ENCODE assay signal across 8 cellular contexts in genomic region chr19:10419646-10420443, GRCh38. TPM values are rescaled to one million over a fixed set of nuclear protein-coding genes. Genes with fewer than 3 reads are reported as not detected.
DNase-seq lines count a peak whose midpoint lies in the region; ATAC-seq, FAIRE-seq and TF ChIP-seq lines count a peak whose summit lies in the region.

No MANE protein-coding gene starts in this region.

- H3K79me2 ChIP-seq in GM23338 (replicated peaks; ENCODE audit: insufficient read depth) (no peaks in the 10 kb centered on the region), OCI-LY3 (ENCODE audit: low read length) (no peaks in the 10 kb centered on the region)

- H4K20me1 ChIP-seq in BLaER1 treated with 17β-estradiol and CSF1 and Interleukin-3, amounts not matched to agents 10 nM and 100 nM, result peaks cover 0 to 46% (median 22%) of the 10 kb centered on the region in 11 experiments; a peak in 13 of 22 replicates
- H4K20me1 ChIP-seq in GM23338 (replicated peaks; ENCODE audit: insufficient read depth), result no peaks in the 10 kb centered on the region
- H4K20me1 ChIP-seq in OCI-LY3 (ENCODE audit: insufficient read depth, low read length), result no peaks in the 10 kb centered on the region

- ATAC-seq in GM23338, result peak; percentile 31
- peak; percentile 25 for ATAC-seq in activated naive CD8-positive, alpha-beta T cell treated with anti-CD3 and anti-CD28 coated beads, Interleukin-2, amount 50 U/mL, for 24 hours

- peaks cover 86% of the 10 kb centered on the region for H3K27me3 Mint-ChIP-seq in GM23338 (ENCODE audit: insufficient read depth, low read depth, poor library complexity)
- peaks cover 50% of the 10 kb centered on the region for H3K27me3 Mint-ChIP-seq in activated naive CD8-positive, alpha-beta T cell treated with anti-CD3 and anti-CD28 coated beads, Interleukin-2, amount 50 U/mL, for 24 hours
- H3K27me3 Mint-ChIP-seq in immature natural killer cell (ENCODE audit: low read depth in 3 of 3), result peaks cover 46 to 63% (median 52%) of the 10 kb centered on the region in 3 donors

- WGBS in thymus, result 1% methylated on average over 61 of the region's 61 CpGs
- WGBS in small intestine, 3 donors, result 1 to 3% (median 3%) methylated on average over 47 to 59 of the region's 61 CpGs

- TF ChIP-seq CTCF in GM23338 (conservative IDR thresholded peaks at IDR 0.05; ENCODE audit: low read depth in 2 of 2) (no peak), OCI-LY3 (IDR thresholded peaks at IDR 0.05; ENCODE audit: low read depth, low read length) (no peak)

- H3F3A ChIP-seq in GM23338 (replicated peaks; ENCODE audit: low read depth), result peaks cover 34% of the 10 kb centered on the region; the same call in 1 of the 2 replicates

- peak overlapping the region in 10 of 11 experiments; percentile 67 to 90 (median 86); a peak in 20 of 22 replicates for H3K27ac ChIP-seq in BLaER1 treated with 17β-estradiol and CSF1 and Interleukin-3, amounts not matched to agents 10 nM and 100 nM
- H3K27ac ChIP-seq in GM23338 (ENCODE audit: low read depth), result no peak overlapping the region
- no peak overlapping the region for H3K27ac ChIP-seq in OCI-LY3 (ENCODE audit: low read length)
- no peak overlapping the region for H3K27ac ChIP-seq in thymus (ENCODE audit: low read depth)
- no peak overlapping the region for H3K27ac ChIP-seq in small intestine (ENCODE audit: low read depth in 1 of 2, low read length in 1 of 2)

- peak overlapping the region; percentile 79 to 90 (median 84) for H3K4me3 ChIP-seq in BLaER1 treated with 17β-estradiol and CSF1 and Interleukin-3, amounts not matched to agents 10 nM and 100 nM
- H3K4me3 ChIP-seq in GM23338 (peak overlapping the region; percentile 78), OCI-LY3 (ENCODE audit: low read length) (peak overlapping the region; percentile 63), thymus (ENCODE audit: low read length) (peak overlapping the region; percentile 33), small intestine (ENCODE audit: low read depth in 1 of 2, low read length in 2 of 2) (peak overlapping the region in 1 of 2 donors; percentile 29)

- H3K4me1 Mint-ChIP-seq in GM23338, result peaks cover 24% of the 10 kb centered on the region
- H3K4me1 Mint-ChIP-seq in activated naive CD8-positive, alpha-beta T cell treated with anti-CD3 and anti-CD28 coated beads, Interleukin-2, amount 50 U/mL, for 24 hours, result peaks cover 72% of the 10 kb centered on the region
- peaks cover 65 to 74% of the 10 kb centered on the region in 2 donors for H3K4me1 Mint-ChIP-seq in immature natural killer cell

- peak overlapping the region; percentile 84 for H3K4me3 Mint-ChIP-seq in GM23338
- H3K4me3 Mint-ChIP-seq in activated naive CD8-positive, alpha-beta T cell treated with anti-CD3 and anti-CD28 coated beads, Interleukin-2, amount 50 U/mL, for 24 hours, result peak overlapping the region; percentile 86
- peak overlapping the region; percentile 74 to 87 (median 78) for H3K4me3 Mint-ChIP-seq in immature natural killer cell

- no peak for FAIRE-seq in RCC 7860 (lab: Jason Lieb, UNC)
- no peak for FAIRE-seq in small intestine (lab: Jason Lieb, UNC)

- peak; percentile 97 for DNase-seq in GM23338 (ENCODE audit: low spot score)
- peak; percentile 68 for DNase-seq in activated naive CD8-positive, alpha-beta T cell treated with anti-CD3 and anti-CD28 coated beads, Interleukin-2, amount 50 U/mL, for 24 hours
- DNase-seq in immature natural killer cell, result peak; percentile 60 to 67 (median 61)
- DNase-seq in RCC 7860 (ENCODE audit: low spot score), result no peak
- no peak for DNase-seq in small intestine

- H3K9me3 ChIP-seq in BLaER1 treated with 17β-estradiol and CSF1 and Interleukin-3, amounts not matched to agents 10 nM and 100 nM (replicated peaks in 1 of 11), result peaks cover 0 to 2% (median under 1%) of the 10 kb centered on the region in 11 experiments; a peak in 6 of 22 replicates
- H3K9me3 ChIP-seq in OCI-LY3 (ENCODE audit: insufficient read depth, low read length), result no peaks in the 10 kb centered on the region
- H3K9me3 ChIP-seq in thymus (ENCODE audit: control insufficient read depth), result no peaks in the 10 kb centered on the region
- H3K9me3 ChIP-seq in small intestine (ENCODE audit: control insufficient read depth, low read depth), result no peaks in the 10 kb centered on the region

- H3K27ac Mint-ChIP-seq in GM23338, result no peak overlapping the region
- peak overlapping the region; percentile 90 for H3K27ac Mint-ChIP-seq in activated naive CD8-positive, alpha-beta T cell treated with anti-CD3 and anti-CD28 coated beads, Interleukin-2, amount 50 U/mL, for 24 hours
- H3K27ac Mint-ChIP-seq in immature natural killer cell, result peak overlapping the region in 5 of 6 donors; percentile 66 to 98 (median 89)

- H3K36me3 ChIP-seq in BLaER1 treated with 17β-estradiol and CSF1 and Interleukin-3, amounts not matched to agents 10 nM and 100 nM, result no peaks in the 10 kb centered on the region; a peak in 1 of 22 replicates
- H3K36me3 ChIP-seq in GM23338 (ENCODE audit: insufficient read depth), result no peaks in the 10 kb centered on the region
- no peaks in the 10 kb centered on the region for H3K36me3 ChIP-seq in OCI-LY3 (replicated peaks; ENCODE audit: low read depth, low read length)
- H3K36me3 ChIP-seq in thymus (ENCODE audit: control insufficient read depth, insufficient read depth), result no peaks in the 10 kb centered on the region
- no peaks in the 10 kb centered on the region for H3K36me3 ChIP-seq in small intestine (ENCODE audit: control insufficient read depth in 2 of 2, insufficient read depth in 2 of 2, low read length in 2 of 2)

- H3K9ac ChIP-seq in BLaER1 treated with 17β-estradiol and CSF1 and Interleukin-3, amounts not matched to agents 10 nM and 100 nM, result peak overlapping the region; percentile 77 to 93 (median 85)
- H3K9ac ChIP-seq in OCI-LY3 (ENCODE audit: low read length), result no peak overlapping the region; the same call in 1 of the 2 replicates

- H3K4me2 ChIP-seq in BLaER1 treated with 17β-estradiol and CSF1 and Interleukin-3, amounts not matched to agents 10 nM and 100 nM, result peak overlapping the region; percentile 94 to 100 (median 97)
- H3K4me2 ChIP-seq in GM23338 (peak overlapping the region; percentile 99), OCI-LY3 (ENCODE audit: low read length) (peak overlapping the region; percentile 59)

- H3K27me3 ChIP-seq in BLaER1 treated with 17β-estradiol and CSF1 and Interleukin-3, amounts not matched to agents 10 nM and 100 nM, result peaks cover 0 to 12% (median 0%) of the 10 kb centered on the region in 11 experiments; a peak in 3 of 22 replicates
- H3K27me3 ChIP-seq in GM23338 (ENCODE audit: insufficient read depth), result peaks cover 95% of the 10 kb centered on the region
- peaks cover 56% of the 10 kb centered on the region for H3K27me3 ChIP-seq in OCI-LY3 (ENCODE audit: low read depth, low read length)
- H3K27me3 ChIP-seq in thymus (ENCODE audit: control insufficient read depth, insufficient read depth), result peaks cover 75% of the 10 kb centered on the region
- H3K27me3 ChIP-seq in small intestine (ENCODE audit: control insufficient read depth in 2 of 2, insufficient read depth in 2 of 2, low read length in 2 of 2), result peaks cover 29 to 35% of the 10 kb centered on the region in 2 donors

- no peaks in the 10 kb centered on the region for H3K9me2 ChIP-seq in GM23338 (ENCODE audit: insufficient read depth)

- peaks cover 66 to 80% (median 73%) of the 10 kb centered on the region in 10 experiments for H3K4me1 ChIP-seq in BLaER1 treated with 17β-estradiol and CSF1 and Interleukin-3, amounts not matched to agents 10 nM and 100 nM
- H3K4me1 ChIP-seq in GM23338 (ENCODE audit: insufficient read depth) (peaks cover 27% of the 10 kb centered on the region), OCI-LY3 (ENCODE audit: low read length) (peaks cover 37% of the 10 kb centered on the region), thymus (ENCODE audit: control insufficient read depth, insufficient read depth, low read length) (peaks cover 19% of the 10 kb centered on the region), small intestine (ENCODE audit: control insufficient read depth in 2 of 2, insufficient read depth in 1 of 2, low read depth in 1 of 2, low read length in 1 of 2) (peaks cover 0 to 4% of the 10 kb centered on the region in 2 donors)

- peaks cover 5% of the 10 kb centered on the region; the same call in 1 of the 3 replicates for H3K9me3 Mint-ChIP-seq in GM23338
- no peaks in the 10 kb centered on the region for H3K9me3 Mint-ChIP-seq in activated naive CD8-positive, alpha-beta T cell treated with anti-CD3 and anti-CD28 coated beads, Interleukin-2, amount 50 U/mL, for 24 hours
- no peaks in the 10 kb centered on the region for H3K9me3 Mint-ChIP-seq in immature natural killer cell

- peak overlapping the region; percentile 93 for H2AFZ ChIP-seq in GM23338
- H2AFZ ChIP-seq in OCI-LY3 (ENCODE audit: low read depth, low read length), result no peak overlapping the region

- no peaks in the 10 kb centered on the region for H3K36me3 Mint-ChIP-seq in GM23338 (ENCODE audit: low read depth)
- peaks cover 6% of the 10 kb centered on the region for H3K36me3 Mint-ChIP-seq in activated naive CD8-positive, alpha-beta T cell treated with anti-CD3 and anti-CD28 coated beads, Interleukin-2, amount 50 U/mL, for 24 hours (ENCODE audit: low read depth)
- H3K36me3 Mint-ChIP-seq in immature natural killer cell, result peaks cover 0 to 5% (median 0%) of the 10 kb centered on the region in 3 donors

RNA-seq across cellular contexts. Expression of gene PDE4A, which starts 0.5 kb away (rescaled TPM):
- 5.2 and 5.4 TPM in 2 replicates for total RNA-seq in GM23338 (2014; rRNA removed; shearing (Covaris generic))
- polyA plus RNA-seq in GM23338 (2016; fragmentation: Nextera tagmentation; extraction: Ambion mirVana), result 5.2 and 5.4 TPM in 2 replicates
- 10 to 100 TPM; 10.4 to 22.6 (median 11.1) TPM for polyA plus RNA-seq in immature natural killer cell
- 4.8 TPM for polyA plus RNA-seq in thymus
- polyA plus RNA-seq in small intestine, result 1 to 10 TPM in 2 of 3 donors, under 1 TPM in 1; 0.67 to 3.5 (median 2.4) TPM

RNA-seq across cellular contexts. Expression of gene CDC37, which starts 16.5 kb away (rescaled TPM):
- 163 and 183 TPM in 2 replicates for total RNA-seq in GM23338 (2014; rRNA removed; shearing (Covaris generic))
- polyA plus RNA-seq in GM23338 (2016; fragmentation: Nextera tagmentation; extraction: Ambion mirVana) (270 and 280 TPM in 2 replicates), immature natural killer cell (100 to 1,000 TPM in 1 of 3 donors, 10 to 100 TPM in 2; 46.5 to 100 (median 62.7) TPM), thymus (313 TPM), small intestine (100 to 1,000 TPM; 128 to 202 (median 146) TPM)

RNA-seq across cellular contexts. Expression of gene TYK2, which starts 39.5 kb away (rescaled TPM):
- total RNA-seq in GM23338 (2014; rRNA removed; shearing (Covaris generic)), result 22.2 and 29.1 TPM in 2 replicates
- polyA plus RNA-seq in GM23338 (2016; fragmentation: Nextera tagmentation; extraction: Ambion mirVana) (30.7 and 35.9 TPM in 2 replicates), immature natural killer cell (100 to 1,000 TPM in 1 of 3 donors, 10 to 100 TPM in 2; 33.6 to 105 (median 40.6) TPM), thymus (291 TPM), small intestine (100 to 1,000 TPM in 2 of 3 donors, 10 to 100 TPM in 1; 81.8 to 162 (median 146) TPM)

Comparison
In these comparisons a context has a peak if more than half of its experiments do, and no peak if none do; other contexts are left out.
1. H3K27ac ChIP-seq: peak in BLaER1 treated with 17β-estradiol and CSF1 and Interleukin-3, amounts not matched to agents 10 nM and 100 nM (10 of 11); none in GM23338 (single experiment), OCI-LY3 (single experiment), thymus (single experiment) and small intestine (0 of 2).
2. DNase-seq: peak in GM23338 (single experiment), activated naive CD8-positive, alpha-beta T cell treated with anti-CD3 and anti-CD28 coated beads, Interleukin-2, amount 50 U/mL, for 24 hours (single experiment) and immature natural killer cell (3 of 3); none in RCC 7860 (single experiment) and small intestine (single experiment).
3. Peak in every context shown above with its lines, with median percentiles within 50 percentile points of each other: H3K4me2 ChIP-seq and H3K4me3 Mint-ChIP-seq.